Comparison of ENCODE assay signal across 1 cellular context in genomic region chr11:72766152-72766902, GRCh38.
TF ChIP-seq lines count a peak whose summit lies in the region.

No MANE protein-coding gene starts in this region.

TF ChIP-seq in HepG2, 621 proteins besides CTCF, POLR2A, EP300 and RAD21 (continued from another document):
- TF ChIP-seq SNAPC4 (CRISPR knock-in tag; IDR thresholded peaks at IDR 0.05) (0 out of 2 replicates have a peak, but pooled peaks have one; percentile 24), PPARG (CRISPR knock-in tag; conservative IDR thresholded peaks at IDR 0.05) (0 out of 2 replicates have a peak, but pooled peaks have one; percentile 44), ARID4A (CRISPR knock-in tag; IDR thresholded peaks at IDR 0.05; ENCODE audit: borderline replicate concordance) (peak; percentile 76; the same call in 1 of the 2 replicates), MXI1 (IDR thresholded peaks at IDR 0.05; ENCODE audit: borderline replicate concordance, low read depth, low read length) (0 out of 3 replicates have a peak, but pooled peaks have one; percentile 12), HDAC6 (IDR thresholded peaks at IDR 0.05; ENCODE audit: low read depth, low read length) (no peak), HDAC2 (CRISPR knock-in tag; IDR thresholded peaks at IDR 0.05) (peak; percentile 89), MAZ (IDR thresholded peaks at IDR 0.05; ENCODE audit: borderline replicate concordance, low read depth, low read length) (peak; percentile 85), MAZ (CRISPR knock-in tag; IDR thresholded peaks at IDR 0.05; ENCODE audit: low read depth) (peak; percentile 88), ZNF343 (CRISPR knock-in tag; IDR thresholded peaks at IDR 0.05) (0 out of 2 replicates have a peak, but pooled peaks have one; percentile 37), ZNF468 (CRISPR knock-in tag; IDR thresholded peaks at IDR 0.05) (no peak), ZNF773 (CRISPR knock-in tag; IDR thresholded peaks at IDR 0.05; ENCODE audit: borderline replicate concordance) (no peak), ATF2 (CRISPR knock-in tag; IDR thresholded peaks at IDR 0.05) (peak; percentile 72; the same call in 1 of the 2 replicates), SNAPC2 (CRISPR knock-in tag; IDR thresholded peaks at IDR 0.05) (0 out of 2 replicates have a peak, but pooled peaks have one; percentile 58), CC2D1A (CRISPR knock-in tag; IDR thresholded peaks at IDR 0.05) (peak; percentile 98; the same call in 1 of the 2 replicates), KMT2A (CRISPR knock-in tag; IDR thresholded peaks at IDR 0.05) (0 out of 2 replicates have a peak, but pooled peaks have one; percentile 26), THAP7 (CRISPR knock-in tag; IDR thresholded peaks at IDR 0.05) (peak; percentile 36; the same call in 1 of the 2 replicates), NR2F1 (CRISPR knock-in tag; IDR thresholded peaks at IDR 0.05) (peak; percentile 50 to 61; a peak in 2 of 4 replicates), AKAP8 (CRISPR knock-in tag; IDR thresholded peaks at IDR 0.05) (no peak; the same call in 1 of the 2 replicates), ZNF615 (CRISPR knock-in tag; IDR thresholded peaks at IDR 0.05; ENCODE audit: borderline replicate concordance) (no peak), ZNF580 (CRISPR knock-in tag; IDR thresholded peaks at IDR 0.05; ENCODE audit: borderline replicate concordance, low read depth) (peak; percentile 33; the same call in 1 of the 2 replicates), CENPBD1 (CRISPR knock-in tag; IDR thresholded peaks at IDR 0.05; ENCODE audit: borderline replicate concordance, low read depth) (no peak), ELF1 (CRISPR knock-in tag; IDR thresholded peaks at IDR 0.05) (no peak), HNF1A (IDR thresholded peaks at IDR 0.05; ENCODE audit: low read depth) (no peak), HNF1A (CRISPR knock-in tag; IDR thresholded peaks at IDR 0.05; ENCODE audit: borderline replicate concordance) (peak; percentile 57; the same call in 1 of the 2 replicates)
